1 cellular context compared by ENCODE assay signal in genomic region chr14:72893636-72894322, GRCh38.
TF ChIP-seq lines count a peak whose summit lies in the region.

Gene DPF3, minus strand, starts transcription at chr14:72894101. Its CDS starts 13 bp downstream, at chr14:72894088.

TF ChIP-seq in K562, 482 proteins besides CTCF, POLR2A, EP300 and RAD21 (continued from another document):
- TF ChIP-seq PBX2 (CRISPR knock-in tag; IDR thresholded peaks at IDR 0.05; ENCODE audit: low read depth) = no peak
- 0 out of 2 replicates have a peak, but pooled peaks have one; percentile 11 for TF ChIP-seq PBX2 (tag; conservative IDR thresholded peaks at IDR 0.05; ENCODE audit: low read depth)
- TF ChIP-seq NRF1 (conservative IDR thresholded peaks at IDR 0.05 in 1 of 2, IDR thresholded peaks at IDR 0.05 in 1 of 2) = peak; percentile 88 to 90
- peak; percentile 55 for TF ChIP-seq POLR2G (IDR thresholded peaks at IDR 0.05; ENCODE audit: low read depth, low read length)
- no peak for TF ChIP-seq EGR1 (conservative IDR thresholded peaks at IDR 0.05)
- no peak for TF ChIP-seq ZNF124 (CRISPR knock-in tag; IDR thresholded peaks at IDR 0.05)
- TF ChIP-seq CHD1 (IDR thresholded peaks at IDR 0.05; ENCODE audit: low read length) = peak; percentile 45
- no peak for TF ChIP-seq ZC3H11A (IDR thresholded peaks at IDR 0.05; ENCODE audit: low read depth, low read length)
- peak; percentile 11; the same call in 1 of the 2 replicates for TF ChIP-seq PHF8 (IDR thresholded peaks at IDR 0.05; ENCODE audit: borderline replicate concordance, low read length)
- TF ChIP-seq ZNF707 (CRISPR knock-in tag; conservative IDR thresholded peaks at IDR 0.05) = no peak
- peak in 1 of 2 experiments; percentile 15; a peak in 1 of 4 replicates for TF ChIP-seq RCOR1 (IDR thresholded peaks at IDR 0.05; ENCODE audit: borderline replicate concordance in 1 of 2, low read depth in 2 of 2, low read length in 2 of 2)
- TF ChIP-seq ZC3H8 (IDR thresholded peaks at IDR 0.05) = no peak
- peak; percentile 53 for TF ChIP-seq NFYB (IDR thresholded peaks at IDR 0.05; ENCODE audit: extremely low read depth, insufficient read length)
- TF ChIP-seq NR2F6 (CRISPR knock-in tag; IDR thresholded peaks at IDR 0.05) = no peak
- peak; percentile 12; the same call in 1 of the 2 replicates for TF ChIP-seq CXXC5 (CRISPR knock-in tag; IDR thresholded peaks at IDR 0.05)
- TF ChIP-seq YY1 (IDR thresholded peaks at IDR 0.05; ENCODE audit: borderline replicate concordance in 1 of 3, control insufficient read depth in 1 of 3, extremely low read depth in 1 of 3, insufficient read depth in 3 of 3, insufficient read length in 1 of 3, insufficient replicate concordance in 2 of 3, low read depth in 1 of 3, low read length in 2 of 3) = peak in 2 of 3 experiments; percentile 44 to 46
- TF ChIP-seq FOS (IDR thresholded peaks at IDR 0.05; ENCODE audit: extremely low read depth, insufficient read length) = peak; percentile 79
- peak; percentile 81 for TF ChIP-seq PKNOX1 (IDR thresholded peaks at IDR 0.05)
- TF ChIP-seq ZFP91 (CRISPR knock-in tag; IDR thresholded peaks at IDR 0.05) = peak; percentile 92
- peak; percentile 39; the same call in 1 of the 2 replicates for TF ChIP-seq VEZF1 (CRISPR knock-in tag; IDR thresholded peaks at IDR 0.05)
- peak; percentile 13 for TF ChIP-seq SAP30 (IDR thresholded peaks at IDR 0.05; ENCODE audit: borderline replicate concordance, insufficient read depth, low read depth, low read length, poor library complexity, severe bottlenecking)
- peak; percentile 66 for TF ChIP-seq MEIS2 (IDR thresholded peaks at IDR 0.05; ENCODE audit: partially characterized antibody)
- peak; percentile 26 for TF ChIP-seq SP2 (IDR thresholded peaks at IDR 0.05; ENCODE audit: extremely low read depth, low read depth, low read length, poor library complexity, severe bottlenecking)
- TF ChIP-seq TAF15 (IDR thresholded peaks at IDR 0.05; ENCODE audit: low read depth, low read length) = no peak
- peak; percentile 60 for TF ChIP-seq RBFOX2 (IDR thresholded peaks at IDR 0.05; ENCODE audit: low read depth, low read length)
- peak; percentile 21 for TF ChIP-seq HMGN3 (IDR thresholded peaks at IDR 0.05; ENCODE audit: borderline replicate concordance, extremely low read depth, insufficient read length, low read depth, low read length)
- TF ChIP-seq RBM25 (IDR thresholded peaks at IDR 0.05; ENCODE audit: low read depth, low read length, severe bottlenecking) = peak; percentile 34
